8 cellular contexts compared by ENCODE assay signal in the genomic region with DNA sequence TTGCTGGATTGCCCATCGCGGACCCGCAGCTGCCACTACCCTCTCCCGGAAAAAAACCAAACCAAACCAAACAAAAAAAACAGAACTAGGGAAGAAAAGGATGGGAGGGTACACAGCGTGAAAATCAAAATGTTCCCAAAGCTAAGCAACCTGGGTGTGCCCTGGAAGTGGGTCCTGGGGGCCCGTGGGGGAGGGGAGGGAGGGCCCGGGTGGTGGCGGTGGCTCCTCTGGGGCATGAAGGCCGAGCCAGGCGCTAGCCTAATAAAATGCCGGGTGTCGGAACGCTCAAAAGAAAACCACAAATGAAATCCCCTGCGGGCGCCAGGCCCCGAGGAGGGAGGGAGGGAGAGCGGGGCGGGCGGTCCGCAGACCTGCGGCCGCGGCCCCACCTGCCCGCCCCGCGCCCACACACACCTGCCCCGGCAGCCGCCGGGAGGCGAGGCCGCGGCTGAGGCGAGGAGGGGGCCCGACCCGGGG.
DNase-seq lines count a peak whose midpoint lies in the region; ATAC-seq and TF ChIP-seq lines count a peak whose summit lies in the region.

No MANE protein-coding gene starts in this region.

- in situ Hi-C loops in T47D (cut with HindIII; ENCODE audit: low pct_unique_long_range_greater_than_20kb, low sequenced_read_pairs) = no loop called here

- H3K27me3 ChIP-seq in RWPE2 (ENCODE audit: insufficient read depth, poor library complexity, severe bottlenecking) = no peaks in the 10 kb centered on the region

- no peak for DNase-seq in AG04449 (ENCODE audit: low read depth, low spot score)
- no peak for DNase-seq in RWPE2 (ENCODE audit: low spot score)
- DNase-seq in T47D (ENCODE audit: low read depth in 1 of 2, low spot score in 1 of 2) = peak; percentile 40 to 57
- DNase-seq in kidney tubule cell (ENCODE audit: low spot score) = peak; percentile 38
- peak; percentile 17 to 37 for DNase-seq in stimulated activated CD8-positive, alpha-beta memory T cell treated with anti-CD3 and anti-CD28 coated beads, Interleukin-2, amount 100 ng/mL, for 48 hours (ENCODE audit: low read depth in 2 of 2)
- DNase-seq in SIG-M5 treated with dmso at 0.1 percent for 504 hours (lab: John Stamatoyannopoulos, UW; ENCODE audit: unreplicated experiment) = no peak

- TF ChIP-seq CTCF in AG04449 (IDR thresholded peaks at IDR 0.05; ENCODE audit: insufficient read depth, low read length, missing control alignments) (no peak), RWPE2 (IDR thresholded peaks at IDR 0.05; ENCODE audit: poor library complexity, severe bottlenecking) (no peak)

- H3K4me3 ChIP-seq in AG04449 (ENCODE audit: low read depth, low read length) (peak overlapping the region; percentile 72), RWPE2 (ENCODE audit: severe bottlenecking) (peak overlapping the region; percentile 96)

- no peaks in the 10 kb centered on the region for H3K9me3 ChIP-seq in RWPE2 (ENCODE audit: severe bottlenecking)

- CTCF ChIA-PET in AG04449 (lab: Yijun Ruan, JAX) = interaction anchor here (1.0 to 1.2 kb wide), 2 partner anchors 13 to 145 kb away, joined by 3 read pairs; no protein-coding TSS in a partner anchor

- POLR2A ChIA-PET in AG04449 (lab: Yijun Ruan, JAX) = no interaction called here

- peak overlapping the region; percentile 50 for H3K27ac ChIP-seq in RWPE2 (ENCODE audit: poor library complexity, severe bottlenecking)

- H3K36me3 ChIP-seq in RWPE2 (ENCODE audit: low read depth) = no peaks in the 10 kb centered on the region

- H3K4me1 ChIP-seq in RWPE2 (ENCODE audit: insufficient read depth, poor library complexity, severe bottlenecking) = no peaks in the 10 kb centered on the region

- ATAC-seq in GM18870 (IDR thresholded peaks at IDR 0.05; ENCODE audit: unreplicated experiment) = peak; percentile 45
- ATAC-seq in HG03097 (IDR thresholded peaks at IDR 0.05; ENCODE audit: low FRiP score, unreplicated experiment) = peak; percentile 45
- ATAC-seq in RWPE2 (ENCODE audit: low read depth) = peak; percentile 24; the same call in 2 of the 3 replicates

Comparison
In these comparisons a context has a peak if more than half of its experiments do, and no peak if none do; other contexts are left out.
1. DNase-seq: peak in T47D (2 of 2), kidney tubule cell (single experiment) and stimulated activated CD8-positive, alpha-beta memory T cell treated with anti-CD3 and anti-CD28 coated beads, Interleukin-2, amount 100 ng/mL, for 48 hours (2 of 2); none in AG04449 (single experiment), RWPE2 (single experiment) and SIG-M5 treated with dmso at 0.1 percent for 504 hours (single experiment).
2. Peak in every context shown above with its lines, with median percentiles within 50 percentile points of each other: ATAC-seq.